ENCODE assay signal across 21 cellular contexts in the genomic region with DNA sequence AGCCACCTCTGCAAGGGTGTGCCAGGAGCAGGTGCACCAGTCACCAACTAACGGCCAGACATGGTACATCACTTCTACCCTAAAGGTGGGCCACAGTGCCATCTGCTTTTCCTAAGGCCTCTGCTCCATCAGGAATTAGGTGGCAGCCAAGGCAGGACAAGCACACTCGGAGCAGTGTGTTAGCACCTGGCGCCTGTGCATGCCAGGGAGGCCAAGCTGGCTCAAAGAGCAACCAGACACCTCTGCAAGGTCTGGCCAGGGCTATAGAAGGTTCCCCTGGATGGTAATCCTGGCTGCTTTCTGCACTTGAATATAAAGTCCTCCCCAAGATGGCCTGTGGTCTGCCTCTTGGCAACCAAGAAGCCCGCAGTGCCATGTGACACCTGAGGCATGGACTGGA. TPM values are rescaled to one million over a fixed set of nuclear protein-coding genes. Genes with fewer than 3 reads are reported as not detected.
DNase-seq lines count a peak whose midpoint lies in the region; ATAC-seq and TF ChIP-seq lines count a peak whose summit lies in the region.
"Not testable (repeated sequence)": the region's sequence is repeated elsewhere in the genome, so short reads cannot be mapped to it uniquely, and the experiment has no call there.
"Had no signal": no experiment of that assay in that cellular context is flagged by ENCODE, and none has a peak within 500 bp of the region (broad histone marks: within the 10 kb centered on the region; RNA-seq: fewer than 3 reads in every experiment).

No MANE protein-coding gene starts in this region.

- H3K4me3 Mint-ChIP-seq in natural killer cell treated with Interleukin-12 subunit alpha and Interleukin-12 subunit beta and Interleukin-15 and Interleukin-18, amount 100 ng/mL, for 72 hours, result not testable (repeated sequence)

- H3K4me3 ChIP-seq in PC-3 (ENCODE audit: low read length); spleen: not testable (repeated sequence)

- not testable (repeated sequence) for H3K4me2 ChIP-seq in PC-3 (ENCODE audit: low read length)

- H3K27ac ChIP-seq in PC-3 (ENCODE audit: low read length); spleen: not testable (repeated sequence)

- H3K4me1 ChIP-seq in PC-3 (ENCODE audit: insufficient read depth, low read length); spleen: not testable (repeated sequence)

- DNase-seq in PC-3, result peak; percentile 1
- DNase-seq in RPMI8226, result peak; percentile 1
- peak; percentile 25 for DNase-seq in Right ventricle myocardium inferior (ENCODE audit: missing footprints)
- peak; percentile 1 for DNase-seq in myocyte (ENCODE audit: low read depth)
- DNase-seq in natural killer cell treated with Interleukin-12 subunit alpha and Interleukin-12 subunit beta and Interleukin-15 and Interleukin-18, amount 100 ng/mL, for 72 hours (ENCODE audit: low spot score), result peak; percentile 55
- DNase-seq in posterior vena cava (ENCODE audit: low spot score), result peak; percentile 25
- peak; percentile 83 for DNase-seq in spleen

- TF ChIP-seq CTCF in PC-3 (conservative IDR thresholded peaks at IDR 0.05; ENCODE audit: low read depth, low read length); spleen (IDR thresholded peaks at IDR 0.05 in 8 of 11, conservative IDR thresholded peaks at IDR 0.05 in 3 of 11): not testable (repeated sequence)

- H3K27ac Mint-ChIP-seq in natural killer cell treated with Interleukin-12 subunit alpha and Interleukin-12 subunit beta and Interleukin-15 and Interleukin-18, amount 100 ng/mL, for 72 hours, result not testable (repeated sequence)

- intact Hi-C loops in PC-3 (cut with micrococcal nuclease); Right ventricle myocardium inferior (cut with DNase I); posterior vena cava (cut with DNase I); spleen (cut with DNase I; ENCODE audit: low total_unique reads): not testable (repeated sequence)

- H3K9me3 ChIP-seq in PC-3 (ENCODE audit: low read length), result not testable (repeated sequence)
- peaks cover 0 to 10% (median 0%) of the 10 kb centered on the region in 8 donors for H3K9me3 ChIP-seq in spleen

- CTCF ChIA-PET in PC-3 (lab: Charles Lee), result not testable (repeated sequence)

- not testable (repeated sequence) for H4K20me1 ChIP-seq in PC-3 (ENCODE audit: low read length)

- not testable (repeated sequence) for H3K9ac ChIP-seq in PC-3 (ENCODE audit: low read length)

- not testable (repeated sequence) for H3K9me2 ChIP-seq in PC-3 (replicated peaks; ENCODE audit: low read length)

- not testable (repeated sequence) for H3F3A ChIP-seq in PC-3 (ENCODE audit: low read length, unreplicated experiment)

- ATAC-seq in PC-3; Right ventricle myocardium inferior; natural killer cell treated with Interleukin-12 subunit alpha and Interleukin-12 subunit beta and Interleukin-15 and Interleukin-18, amount 100 ng/mL, for 72 hours: not testable (repeated sequence)

- not testable (repeated sequence) for BruUV-seq in PC-3 (replicated peaks; lab: Mats Ljungman, UMichigan)

- H3K79me2 ChIP-seq in PC-3 (ENCODE audit: low read length), result not testable (repeated sequence)

- H3K27me3 ChIP-seq in PC-3 (ENCODE audit: low read length); spleen (replicated peaks in 1 of 7): not testable (repeated sequence)

- not testable (repeated sequence) for H2AFZ ChIP-seq in PC-3 (ENCODE audit: low read length)

- H3K27me3 Mint-ChIP-seq in natural killer cell treated with Interleukin-12 subunit alpha and Interleukin-12 subunit beta and Interleukin-15 and Interleukin-18, amount 100 ng/mL, for 72 hours, result not testable (repeated sequence)

- not testable (repeated sequence) for H3K4me1 Mint-ChIP-seq in natural killer cell treated with Interleukin-12 subunit alpha and Interleukin-12 subunit beta and Interleukin-15 and Interleukin-18, amount 100 ng/mL, for 72 hours (ENCODE audit: low read depth in 2 of 2)

- H3K36me3 Mint-ChIP-seq in natural killer cell treated with Interleukin-12 subunit alpha and Interleukin-12 subunit beta and Interleukin-15 and Interleukin-18, amount 100 ng/mL, for 72 hours, result not testable (repeated sequence)

- not testable (repeated sequence) for H3K36me3 ChIP-seq in PC-3 (ENCODE audit: low read depth, low read length); spleen

- POLR2A ChIA-PET in PC-3 (lab: Charles Lee; ENCODE audit: unreplicated experiment), result not testable (repeated sequence)

- not testable (repeated sequence) for H3K9me3 Mint-ChIP-seq in natural killer cell treated with Interleukin-12 subunit alpha and Interleukin-12 subunit beta and Interleukin-15 and Interleukin-18, amount 100 ng/mL, for 72 hours

- TF ChIP-seq POLR2A in spleen (IDR thresholded peaks at IDR 0.05), result not testable (repeated sequence)

- WGBS in spleen, 5 donors, result 73 to 75% (median 74%) methylated on average over 2 to 3 of the region's 4 CpGs; no CpG with 5 or more reads in 1 of the 5 donors

RNA-seq across cellular contexts. Expression of a gene that starts 45.4 kb away (rescaled TPM):
- 0.12 TPM in 1 of 2 replicates, not detected in the other for total RNA-seq in PC-3 (2014; rRNA removed)
- not detected for total RNA-seq in Right ventricle myocardium inferior
- total RNA-seq in myocyte, result not detected in 2 replicates
- 0.04 TPM for polyA plus RNA-seq in myocyte (2012)
- not detected for total RNA-seq in natural killer cell treated with Interleukin-12 subunit alpha and Interleukin-12 subunit beta and Interleukin-15 and Interleukin-18, amount 100 ng/mL, for 72 hours
- not detected for total RNA-seq in posterior vena cava
- total RNA-seq in spleen, result under 1 TPM in 2 of 7 donors, not detected in 5; 0.24 to 0.51 TPM
- not detected for polyA plus RNA-seq in spleen
- total RNA-seq: A172; A673; B cell; Caco-2; Calu3; CD4-positive, alpha-beta memory T cell; CD4-positive, alpha-beta T cell; CD4-positive, CD25-positive, alpha-beta regulatory T cell; CD8-positive, alpha-beta memory T cell; CD8-positive, alpha-beta T cell had no signal
- polyA plus RNA-seq: A549; AG04450; BJ; CD14-positive monocyte; CD4-positive, alpha-beta memory T cell; CD4-positive, CD25-positive, alpha-beta regulatory T cell; CD8-positive, alpha-beta memory T cell had no signal

Comparison
In these comparisons a context has a peak if more than half of its experiments do, and no peak if none do; other contexts are left out.
1. DNase-seq: peak in every context shown above with its lines; median percentile 83 in spleen; 55 in natural killer cell treated with Interleukin-12 subunit alpha and Interleukin-12 subunit beta and Interleukin-15 and Interleukin-18, amount 100 ng/mL, for 72 hours; 25 in Right ventricle myocardium inferior; 25 in posterior vena cava; 1 in PC-3; 1 in RPMI8226; 1 in myocyte.